Comparison of ENCODE assay signal across 1 cellular context in the genomic region with DNA sequence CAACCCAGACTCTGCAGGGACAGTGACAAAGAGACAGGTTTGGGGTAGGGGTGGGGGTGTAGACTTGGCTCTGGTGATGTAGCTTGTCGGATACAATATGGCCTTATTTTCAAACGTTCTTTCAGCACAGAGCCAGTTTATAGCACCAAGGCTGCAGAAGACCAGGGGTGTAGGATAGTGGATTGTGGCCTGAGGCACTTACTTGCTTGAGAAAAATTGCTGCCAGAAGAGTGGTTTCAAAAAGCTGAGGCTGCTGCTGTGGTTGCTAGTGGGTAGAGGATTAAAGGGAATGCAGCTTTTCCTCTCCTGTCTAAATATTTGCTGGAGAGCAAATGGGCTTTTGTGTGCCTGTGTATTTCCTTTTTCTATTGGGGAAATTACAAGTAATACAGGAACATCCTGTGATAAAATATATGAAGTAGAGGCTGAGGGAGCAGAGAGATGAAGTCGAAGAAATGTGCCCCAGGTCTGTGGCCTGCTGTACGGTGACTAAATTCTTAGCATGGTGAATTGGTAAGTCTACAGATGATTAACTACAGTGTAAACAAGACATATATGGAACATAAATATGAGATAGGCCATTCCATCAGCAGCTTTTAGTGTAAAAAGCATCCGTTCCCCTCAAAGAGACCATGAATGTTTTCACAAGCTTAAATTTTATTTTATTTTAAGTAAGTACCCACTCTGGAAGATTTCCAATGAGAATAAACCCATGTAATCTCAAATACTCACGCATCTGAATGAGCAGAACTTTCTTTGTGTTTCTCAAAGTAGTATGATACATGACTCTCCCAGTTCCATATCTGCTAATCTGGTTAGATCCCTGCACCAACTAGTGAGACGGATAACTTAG.
TF ChIP-seq lines count a peak whose summit lies in the region.

No MANE protein-coding gene starts in this region.

TF ChIP-seq in GM23338, 12 proteins besides CTCF, POLR2A, EP300 and RAD21:
- TF ChIP-seq JUNB (IDR thresholded peaks at IDR 0.05; ENCODE audit: unreplicated experiment) (no peak), CREB1 (CRISPR knock-in tag; IDR thresholded peaks at IDR 0.05; ENCODE audit: low read depth) (no peak), STAT1 (IDR thresholded peaks at IDR 0.05; ENCODE audit: unreplicated experiment) (no peak), NANOG (IDR thresholded peaks at IDR 0.05; ENCODE audit: borderline replicate concordance) (no peak), ZNF114 (CRISPR knock-in tag; IDR thresholded peaks at IDR 0.05) (no peak), POLR2AphosphoS5 (IDR thresholded peaks at IDR 0.05; ENCODE audit: low read depth) (no peak), EZH2phosphoT487 (IDR thresholded peaks at IDR 0.05; ENCODE audit: unreplicated experiment) (no peak), ZNF331 (CRISPR knock-in tag; IDR thresholded peaks at IDR 0.05; ENCODE audit: low read depth) (no peak), EZH2 (IDR thresholded peaks at IDR 0.05; ENCODE audit: low read depth, unreplicated experiment) (no peak)
- TF ChIP-seq, protein P1, sequence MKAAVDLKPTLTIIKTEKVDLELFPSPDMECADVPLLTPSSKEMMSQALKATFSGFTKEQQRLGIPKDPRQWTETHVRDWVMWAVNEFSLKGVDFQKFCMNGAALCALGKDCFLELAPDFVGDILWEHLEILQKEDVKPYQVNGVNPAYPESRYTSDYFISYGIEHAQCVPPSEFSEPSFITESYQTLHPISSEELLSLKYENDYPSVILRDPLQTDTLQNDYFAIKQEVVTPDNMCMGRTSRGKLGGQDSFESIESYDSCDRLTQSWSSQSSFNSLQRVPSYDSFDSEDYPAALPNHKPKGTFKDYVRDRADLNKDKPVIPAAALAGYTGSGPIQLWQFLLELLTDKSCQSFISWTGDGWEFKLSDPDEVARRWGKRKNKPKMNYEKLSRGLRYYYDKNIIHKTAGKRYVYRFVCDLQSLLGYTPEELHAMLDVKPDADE (IDR thresholded peaks at IDR 0.05) = no peak
- TF ChIP-seq, protein P2, sequence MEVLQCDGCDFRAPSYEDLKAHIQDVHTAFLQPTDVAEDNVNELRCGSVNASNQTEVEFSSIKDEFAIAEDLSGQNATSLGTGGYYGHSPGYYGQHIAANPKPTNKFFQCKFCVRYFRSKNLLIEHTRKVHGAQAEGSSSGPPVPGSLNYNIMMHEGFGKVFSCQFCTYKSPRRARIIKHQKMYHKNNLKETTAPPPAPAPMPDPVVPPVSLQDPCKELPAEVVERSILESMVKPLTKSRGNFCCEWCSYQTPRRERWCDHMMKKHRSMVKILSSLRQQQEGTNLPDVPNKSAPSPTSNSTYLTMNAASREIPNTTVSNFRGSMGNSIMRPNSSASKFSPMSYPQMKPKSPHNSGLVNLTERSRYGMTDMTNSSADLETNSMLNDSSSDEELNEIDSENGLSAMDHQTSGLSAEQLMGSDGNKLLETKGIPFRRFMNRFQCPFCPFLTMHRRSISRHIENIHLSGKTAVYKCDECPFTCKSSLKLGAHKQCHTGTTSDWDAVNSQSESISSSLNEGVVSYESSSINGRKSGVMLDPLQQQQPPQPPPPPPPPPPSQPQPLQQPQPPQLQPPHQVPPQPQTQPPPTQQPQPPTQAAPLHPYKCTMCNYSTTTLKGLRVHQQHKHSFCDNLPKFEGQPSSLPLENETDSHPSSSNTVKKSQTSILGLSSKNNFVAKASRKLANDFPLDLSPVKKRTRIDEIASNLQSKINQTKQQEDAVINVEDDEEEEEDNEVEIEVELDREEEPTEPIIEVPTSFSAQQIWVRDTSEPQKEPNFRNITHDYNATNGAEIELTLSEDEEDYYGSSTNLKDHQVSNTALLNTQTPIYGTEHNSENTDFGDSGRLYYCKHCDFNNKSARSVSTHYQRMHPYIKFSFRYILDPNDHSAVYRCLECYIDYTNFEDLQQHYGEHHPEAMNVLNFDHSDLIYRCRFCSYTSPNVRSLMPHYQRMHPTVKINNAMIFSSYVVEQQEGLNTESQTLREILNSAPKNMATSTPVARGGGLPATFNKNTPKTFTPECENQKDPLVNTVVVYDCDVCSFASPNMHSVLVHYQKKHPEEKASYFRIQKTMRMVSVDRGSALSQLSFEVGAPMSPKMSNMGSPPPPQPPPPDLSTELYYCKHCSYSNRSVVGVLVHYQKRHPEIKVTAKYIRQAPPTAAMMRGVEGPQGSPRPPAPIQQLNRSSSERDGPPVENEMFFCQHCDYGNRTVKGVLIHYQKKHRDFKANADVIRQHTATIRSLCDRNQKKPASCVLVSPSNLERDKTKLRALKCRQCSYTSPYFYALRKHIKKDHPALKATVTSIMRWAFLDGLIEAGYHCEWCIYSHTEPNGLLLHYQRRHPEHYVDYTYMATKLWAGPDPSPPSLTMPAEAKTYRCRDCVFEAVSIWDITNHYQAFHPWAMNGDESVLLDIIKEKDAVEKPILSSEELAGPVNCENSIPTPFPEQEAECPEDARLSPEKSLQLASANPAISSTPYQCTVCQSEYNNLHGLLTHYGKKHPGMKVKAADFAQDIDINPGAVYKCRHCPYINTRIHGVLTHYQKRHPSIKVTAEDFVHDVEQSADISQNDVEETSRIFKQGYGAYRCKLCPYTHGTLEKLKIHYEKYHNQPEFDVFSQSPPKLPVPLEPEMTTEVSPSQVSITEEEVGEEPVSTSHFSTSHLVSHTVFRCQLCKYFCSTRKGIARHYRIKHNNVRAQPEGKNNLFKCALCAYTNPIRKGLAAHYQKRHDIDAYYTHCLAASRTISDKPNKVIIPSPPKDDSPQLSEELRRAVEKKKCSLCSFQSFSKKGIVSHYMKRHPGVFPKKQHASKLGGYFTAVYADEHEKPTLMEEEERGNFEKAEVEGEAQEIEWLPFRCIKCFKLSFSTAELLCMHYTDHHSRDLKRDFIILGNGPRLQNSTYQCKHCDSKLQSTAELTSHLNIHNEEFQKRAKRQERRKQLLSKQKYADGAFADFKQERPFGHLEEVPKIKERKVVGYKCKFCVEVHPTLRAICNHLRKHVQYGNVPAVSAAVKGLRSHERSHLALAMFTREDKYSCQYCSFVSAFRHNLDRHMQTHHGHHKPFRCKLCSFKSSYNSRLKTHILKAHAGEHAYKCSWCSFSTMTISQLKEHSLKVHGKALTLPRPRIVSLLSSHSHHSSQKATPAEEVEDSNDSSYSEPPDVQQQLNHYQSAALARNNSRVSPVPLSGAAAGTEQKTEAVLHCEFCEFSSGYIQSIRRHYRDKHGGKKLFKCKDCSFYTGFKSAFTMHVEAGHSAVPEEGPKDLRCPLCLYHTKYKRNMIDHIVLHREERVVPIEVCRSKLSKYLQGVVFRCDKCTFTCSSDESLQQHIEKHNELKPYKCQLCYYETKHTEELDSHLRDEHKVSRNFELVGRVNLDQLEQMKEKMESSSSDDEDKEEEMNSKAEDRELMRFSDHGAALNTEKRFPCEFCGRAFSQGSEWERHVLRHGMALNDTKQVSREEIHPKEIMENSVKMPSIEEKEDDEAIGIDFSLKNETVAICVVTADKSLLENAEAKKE (CRISPR knock-in tag; IDR thresholded peaks at IDR 0.05) = no peak
- TF ChIP-seq, protein P3, sequence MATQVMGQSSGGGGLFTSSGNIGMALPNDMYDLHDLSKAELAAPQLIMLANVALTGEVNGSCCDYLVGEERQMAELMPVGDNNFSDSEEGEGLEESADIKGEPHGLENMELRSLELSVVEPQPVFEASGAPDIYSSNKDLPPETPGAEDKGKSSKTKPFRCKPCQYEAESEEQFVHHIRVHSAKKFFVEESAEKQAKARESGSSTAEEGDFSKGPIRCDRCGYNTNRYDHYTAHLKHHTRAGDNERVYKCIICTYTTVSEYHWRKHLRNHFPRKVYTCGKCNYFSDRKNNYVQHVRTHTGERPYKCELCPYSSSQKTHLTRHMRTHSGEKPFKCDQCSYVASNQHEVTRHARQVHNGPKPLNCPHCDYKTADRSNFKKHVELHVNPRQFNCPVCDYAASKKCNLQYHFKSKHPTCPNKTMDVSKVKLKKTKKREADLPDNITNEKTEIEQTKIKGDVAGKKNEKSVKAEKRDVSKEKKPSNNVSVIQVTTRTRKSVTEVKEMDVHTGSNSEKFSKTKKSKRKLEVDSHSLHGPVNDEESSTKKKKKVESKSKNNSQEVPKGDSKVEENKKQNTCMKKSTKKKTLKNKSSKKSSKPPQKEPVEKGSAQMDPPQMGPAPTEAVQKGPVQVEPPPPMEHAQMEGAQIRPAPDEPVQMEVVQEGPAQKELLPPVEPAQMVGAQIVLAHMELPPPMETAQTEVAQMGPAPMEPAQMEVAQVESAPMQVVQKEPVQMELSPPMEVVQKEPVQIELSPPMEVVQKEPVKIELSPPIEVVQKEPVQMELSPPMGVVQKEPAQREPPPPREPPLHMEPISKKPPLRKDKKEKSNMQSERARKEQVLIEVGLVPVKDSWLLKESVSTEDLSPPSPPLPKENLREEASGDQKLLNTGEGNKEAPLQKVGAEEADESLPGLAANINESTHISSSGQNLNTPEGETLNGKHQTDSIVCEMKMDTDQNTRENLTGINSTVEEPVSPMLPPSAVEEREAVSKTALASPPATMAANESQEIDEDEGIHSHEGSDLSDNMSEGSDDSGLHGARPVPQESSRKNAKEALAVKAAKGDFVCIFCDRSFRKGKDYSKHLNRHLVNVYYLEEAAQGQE (IDR thresholded peaks at IDR 0.05; ENCODE audit: unreplicated experiment) = no peak
